25 cellular contexts compared by ENCODE assay signal in genomic region chr16:83269541-83269940, GRCh38.
"Had no signal": no experiment of that assay in that cellular context is flagged by ENCODE, and none has a peak within 500 bp of the region (broad histone marks: within the 10 kb centered on the region; RNA-seq: fewer than 3 reads in every experiment).

No MANE protein-coding gene starts in this region.

- FAIRE-seq: endometrium, islet of Langerhans, keratinocyte had no signal

- H3K4me3 ChIP-seq: colonic mucosa, esophagus squamous epithelium, gastrocnemius medialis, heart right ventricle, left lung, lower lobe of right lung, mucosa of descending colon had no signal

- DNase-seq: colonic mucosa; cortex of kidney; effector CD8-positive, alpha-beta T cell; effector memory CD8-positive, alpha-beta T cell; endodermal cell; erythroblast; esophagus squamous epithelium; foreskin fibroblast; foreskin melanocyte; gastrocnemius medialis; glutamatergic neuron; head of caudate nucleus; heart right ventricle; hippocampal formation; left cardiac atrium; left lung; left ventricle myocardium superior; lower lobe of right lung; mesenchymal stem cell; mucosa of descending colon; naive B cell had no signal

- H3K36me3 ChIP-seq: colonic mucosa, esophagus squamous epithelium, gastrocnemius medialis, left lung, lower lobe of right lung had no signal

- H3K27me3 ChIP-seq: colonic mucosa, esophagus squamous epithelium, gastrocnemius medialis, heart right ventricle, left lung had no signal

- ATAC-seq: effector memory CD8-positive, alpha-beta T cell; esophagus mucosa; gastrocnemius medialis; heart right ventricle; left cardiac atrium; left lung; left ventricle myocardium superior; lower lobe of right lung; mucosa of descending colon had no signal
